ENCODE assay signal across 1 cellular context in genomic region chrX:78024349-78025108, GRCh38.
A peak's percentile ranks its signal among the peaks of the same experiment; 100 is the strongest.
TF ChIP-seq lines count a peak whose summit lies in the region.

No MANE protein-coding gene starts in this region.

TF ChIP-seq in H1, 55 proteins besides CTCF, POLR2A, EP300 and RAD21 (continued from another document):
- TF ChIP-seq, protein P1, sequence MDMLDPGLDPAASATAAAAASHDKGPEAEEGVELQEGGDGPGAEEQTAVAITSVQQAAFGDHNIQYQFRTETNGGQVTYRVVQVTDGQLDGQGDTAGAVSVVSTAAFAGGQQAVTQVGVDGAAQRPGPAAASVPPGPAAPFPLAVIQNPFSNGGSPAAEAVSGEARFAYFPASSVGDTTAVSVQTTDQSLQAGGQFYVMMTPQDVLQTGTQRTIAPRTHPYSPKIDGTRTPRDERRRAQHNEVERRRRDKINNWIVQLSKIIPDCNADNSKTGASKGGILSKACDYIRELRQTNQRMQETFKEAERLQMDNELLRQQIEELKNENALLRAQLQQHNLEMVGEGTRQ (IDR thresholded peaks at IDR 0.05; ENCODE audit: low read length) = peak; percentile 37; the same call in 1 of the 2 replicates
- TF ChIP-seq KDM1A (IDR thresholded peaks at IDR 0.05; ENCODE audit: borderline replicate concordance, low read length) = no peak
- no peak for TF ChIP-seq CHD1 (IDR thresholded peaks at IDR 0.05; ENCODE audit: low read depth, low read length)
